Comparison of ENCODE assay signal across 2 cellular contexts in the genomic region with DNA sequence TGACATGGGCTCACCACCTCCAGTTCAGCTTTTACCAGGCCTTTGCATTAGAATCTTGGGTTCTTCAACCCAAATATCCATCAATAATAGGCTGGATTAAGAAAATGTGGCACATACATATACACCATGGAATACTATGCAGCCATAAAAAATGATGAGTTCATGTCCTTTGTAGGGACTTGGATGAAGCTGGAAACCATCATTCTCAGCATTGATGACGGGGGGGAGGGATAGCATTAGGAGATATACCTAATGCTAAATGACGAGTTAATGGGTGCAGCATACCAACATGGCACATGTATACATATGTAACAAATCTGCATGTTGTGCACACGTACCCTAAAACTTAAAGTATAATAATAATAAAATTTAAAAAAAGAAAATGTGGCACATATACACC. TPM values are rescaled to one million over a fixed set of nuclear protein-coding genes. Genes with fewer than 3 reads are reported as not detected.
"Had no signal": no experiment of that assay in that cellular context is flagged by ENCODE, and none has a peak within 500 bp of the region (broad histone marks: within the 10 kb centered on the region; RNA-seq: fewer than 3 reads in every experiment).

No MANE protein-coding gene starts in this region.

RNA-seq across cellular contexts. Expression of gene NNMT, which starts 45.5 kb away (rescaled TPM):
- total RNA-seq: endodermal cell, foreskin keratinocyte had no signal
- polyA plus RNA-seq: foreskin keratinocyte had no signal
